In the genomic region with DNA sequence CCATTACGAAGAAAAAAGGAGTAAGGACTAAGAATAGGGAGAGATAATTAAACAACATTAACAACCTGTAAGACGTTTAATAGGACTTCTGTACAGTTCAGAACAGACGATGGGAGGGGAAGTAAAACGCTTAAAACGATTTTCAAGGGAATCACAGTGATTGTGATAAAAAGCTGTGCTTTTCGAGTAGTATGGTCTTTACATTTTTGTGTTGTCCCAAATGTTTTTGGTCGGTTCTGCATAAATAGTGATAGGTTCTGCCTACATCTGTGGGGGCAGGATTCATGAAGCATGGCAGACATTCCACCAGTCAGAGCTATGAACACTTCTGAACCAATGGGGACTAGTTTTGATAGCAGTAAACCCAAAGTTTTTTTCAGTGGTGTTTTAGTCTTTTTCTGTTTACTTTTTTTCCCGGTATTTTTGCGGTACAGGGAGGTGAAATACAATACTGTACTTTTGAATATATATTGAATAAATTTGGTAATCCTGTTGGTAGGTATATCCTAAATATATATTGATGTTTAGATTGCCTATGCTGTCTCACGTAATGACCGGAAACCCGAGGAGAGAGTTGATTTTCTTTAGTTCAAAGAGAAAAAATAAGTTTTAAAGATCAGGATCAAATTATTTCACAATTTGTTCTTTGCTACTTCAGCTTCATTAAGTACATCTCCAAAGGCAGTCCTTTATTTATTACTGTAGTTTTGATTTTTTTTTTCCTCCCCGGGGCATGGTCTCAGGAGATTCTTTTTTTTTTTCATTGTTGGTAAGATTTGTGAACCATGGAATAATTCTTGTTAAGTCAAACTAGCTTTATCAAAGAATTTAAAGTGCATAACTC, we compare ENCODE assay signal across 1 cellular context.
TF ChIP-seq lines count a peak whose summit lies in the region.

No MANE protein-coding gene starts in this region.

TF ChIP-seq in K562, 482 proteins besides CTCF, POLR2A, EP300 and RAD21 (continued from another document and continues in another):
- TF ChIP-seq, protein P1, sequence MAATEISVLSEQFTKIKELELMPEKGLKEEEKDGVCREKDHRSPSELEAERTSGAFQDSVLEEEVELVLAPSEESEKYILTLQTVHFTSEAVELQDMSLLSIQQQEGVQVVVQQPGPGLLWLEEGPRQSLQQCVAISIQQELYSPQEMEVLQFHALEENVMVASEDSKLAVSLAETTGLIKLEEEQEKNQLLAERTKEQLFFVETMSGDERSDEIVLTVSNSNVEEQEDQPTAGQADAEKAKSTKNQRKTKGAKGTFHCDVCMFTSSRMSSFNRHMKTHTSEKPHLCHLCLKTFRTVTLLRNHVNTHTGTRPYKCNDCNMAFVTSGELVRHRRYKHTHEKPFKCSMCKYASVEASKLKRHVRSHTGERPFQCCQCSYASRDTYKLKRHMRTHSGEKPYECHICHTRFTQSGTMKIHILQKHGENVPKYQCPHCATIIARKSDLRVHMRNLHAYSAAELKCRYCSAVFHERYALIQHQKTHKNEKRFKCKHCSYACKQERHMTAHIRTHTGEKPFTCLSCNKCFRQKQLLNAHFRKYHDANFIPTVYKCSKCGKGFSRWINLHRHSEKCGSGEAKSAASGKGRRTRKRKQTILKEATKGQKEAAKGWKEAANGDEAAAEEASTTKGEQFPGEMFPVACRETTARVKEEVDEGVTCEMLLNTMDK (IDR thresholded peaks at IDR 0.05; ENCODE audit: borderline replicate concordance, insufficient read depth, low read depth, low read length, poor library complexity, severe bottlenecking): no peak
- TF ChIP-seq, protein P2, sequence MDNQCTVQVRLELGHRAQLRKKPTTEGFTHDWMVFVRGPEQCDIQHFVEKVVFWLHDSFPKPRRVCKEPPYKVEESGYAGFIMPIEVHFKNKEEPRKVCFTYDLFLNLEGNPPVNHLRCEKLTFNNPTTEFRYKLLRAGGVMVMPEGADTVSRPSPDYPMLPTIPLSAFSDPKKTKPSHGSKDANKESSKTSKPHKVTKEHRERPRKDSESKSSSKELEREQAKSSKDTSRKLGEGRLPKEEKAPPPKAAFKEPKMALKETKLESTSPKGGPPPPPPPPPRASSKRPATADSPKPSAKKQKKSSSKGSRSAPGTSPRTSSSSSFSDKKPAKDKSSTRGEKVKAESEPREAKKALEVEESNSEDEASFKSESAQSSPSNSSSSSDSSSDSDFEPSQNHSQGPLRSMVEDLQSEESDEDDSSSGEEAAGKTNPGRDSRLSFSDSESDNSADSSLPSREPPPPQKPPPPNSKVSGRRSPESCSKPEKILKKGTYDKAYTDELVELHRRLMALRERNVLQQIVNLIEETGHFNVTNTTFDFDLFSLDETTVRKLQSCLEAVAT (IDR thresholded peaks at IDR 0.05): peak; percentile 63 to 71; a peak in 2 of 4 replicates
- TF ChIP-seq SNIP1 (IDR thresholded peaks at IDR 0.05; ENCODE audit: low read depth) (no peak), TBP (optimal IDR thresholded peaks at IDR 0.05; ENCODE audit: low read depth, low read length) (no peak), SLC30A9 (CRISPR knock-in tag; IDR thresholded peaks at IDR 0.05) (no peak), ZNF175 (CRISPR knock-in tag; IDR thresholded peaks at IDR 0.05; ENCODE audit: low read depth) (no peak), RBFOX2 (IDR thresholded peaks at IDR 0.05; ENCODE audit: low read depth, low read length) (peak; percentile 57), NONO (IDR thresholded peaks at IDR 0.05; ENCODE audit: low read depth in 2 of 2, low read length in 1 of 2) (no peak), TARDBP (IDR thresholded peaks at IDR 0.05) (no peak), BRD9 (IDR thresholded peaks at IDR 0.05; ENCODE audit: low read depth, partially characterized antibody) (peak; percentile 32), ZNF444 (CRISPR knock-in tag; IDR thresholded peaks at IDR 0.05) (no peak), PHF8 (IDR thresholded peaks at IDR 0.05; ENCODE audit: borderline replicate concordance, low read length) (peak; percentile 2; the same call in 1 of the 2 replicates), FIP1L1 (IDR thresholded peaks at IDR 0.05; ENCODE audit: low read depth, low read length, poor library complexity, severe bottlenecking) (no peak), ZNF263 (CRISPR knock-in tag; IDR thresholded peaks at IDR 0.05; ENCODE audit: borderline replicate concordance) (no peak), KAT2B (IDR thresholded peaks at IDR 0.05; ENCODE audit: low read depth, low read length) (no peak), ZFP36 (IDR thresholded peaks at IDR 0.05; ENCODE audit: low read depth, low read length, partially characterized antibody) (no peak), KDM4B (IDR thresholded peaks at IDR 0.05; ENCODE audit: borderline replicate concordance in 2 of 2, low read depth in 1 of 2) (no peak), ZNF408 (CRISPR knock-in tag; IDR thresholded peaks at IDR 0.05; ENCODE audit: low read depth) (no peak), E2F5 (CRISPR knock-in tag; IDR thresholded peaks at IDR 0.05) (no peak), KAT8 (IDR thresholded peaks at IDR 0.05; ENCODE audit: low read depth) (no peak), TCF7 (IDR thresholded peaks at IDR 0.05; ENCODE audit: borderline replicate concordance) (no peak), HDAC2 (IDR thresholded peaks at IDR 0.05) (no peak), MYC (IDR thresholded peaks at IDR 0.05; ENCODE audit: low read depth, low read length) (peak; percentile 42; the same call in 1 of the 2 replicates), MYC (CRISPR knock-in tag; IDR thresholded peaks at IDR 0.05; ENCODE audit: borderline replicate concordance, low read depth) (no peak), XRCC4 (IDR thresholded peaks at IDR 0.05; ENCODE audit: extremely low read depth, insufficient read depth, insufficient read length) (no peak), FOSL1 (tag; conservative IDR thresholded peaks at IDR 0.05) (no peak), ZNF124 (CRISPR knock-in tag; IDR thresholded peaks at IDR 0.05) (no peak), ZNF609 (CRISPR knock-in tag; IDR thresholded peaks at IDR 0.05; ENCODE audit: borderline replicate concordance) (no peak), DMBX1 (CRISPR knock-in tag; IDR thresholded peaks at IDR 0.05; ENCODE audit: borderline replicate concordance) (no peak), NEUROD1 (IDR thresholded peaks at IDR 0.05; ENCODE audit: borderline replicate concordance, low read depth, low read length, partially characterized antibody) (no peak), NFRKB (IDR thresholded peaks at IDR 0.05; ENCODE audit: low read depth) (peak; percentile 10; the same call in 1 of the 2 replicates), TAF1 (IDR thresholded peaks at IDR 0.05; ENCODE audit: control insufficient read depth, extremely low read depth, insufficient read depth, low read length, severe bottlenecking) (peak; percentile 31), STAT5A (IDR thresholded peaks at IDR 0.05; ENCODE audit: borderline replicate concordance, low read length) (no peak), PBX2 (CRISPR knock-in tag; IDR thresholded peaks at IDR 0.05; ENCODE audit: low read depth) (no peak), PBX2 (tag; conservative IDR thresholded peaks at IDR 0.05; ENCODE audit: low read depth) (no peak), SIN3A (IDR thresholded peaks at IDR 0.05; ENCODE audit: borderline replicate concordance in 2 of 2, control insufficient read depth in 1 of 2, low read depth in 2 of 2, low read length in 2 of 2) (peak; percentile 41 to 47; a peak in 1 of 4 replicates), DDX20 (tag; IDR thresholded peaks at IDR 0.05; ENCODE audit: low read depth) (no peak), EP400 (IDR thresholded peaks at IDR 0.05) (peak; percentile 32; the same call in 1 of the 2 replicates)
- TF ChIP-seq, protein P3, sequence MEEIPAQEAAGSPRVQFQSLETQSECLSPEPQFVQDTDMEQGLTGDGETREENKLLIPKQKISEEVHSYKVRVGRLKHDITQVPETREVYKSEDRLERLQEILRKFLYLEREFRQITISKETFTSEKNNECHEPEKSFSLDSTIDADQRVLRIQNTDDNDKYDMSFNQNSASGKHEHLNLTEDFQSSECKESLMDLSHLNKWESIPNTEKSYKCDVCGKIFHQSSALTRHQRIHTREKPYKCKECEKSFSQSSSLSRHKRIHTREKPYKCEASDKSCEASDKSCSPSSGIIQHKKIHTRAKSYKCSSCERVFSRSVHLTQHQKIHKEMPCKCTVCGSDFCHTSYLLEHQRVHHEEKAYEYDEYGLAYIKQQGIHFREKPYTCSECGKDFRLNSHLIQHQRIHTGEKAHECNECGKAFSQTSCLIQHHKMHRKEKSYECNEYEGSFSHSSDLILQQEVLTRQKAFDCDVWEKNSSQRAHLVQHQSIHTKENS (CRISPR knock-in tag; IDR thresholded peaks at IDR 0.05): no peak
- TF ChIP-seq, protein P4, sequence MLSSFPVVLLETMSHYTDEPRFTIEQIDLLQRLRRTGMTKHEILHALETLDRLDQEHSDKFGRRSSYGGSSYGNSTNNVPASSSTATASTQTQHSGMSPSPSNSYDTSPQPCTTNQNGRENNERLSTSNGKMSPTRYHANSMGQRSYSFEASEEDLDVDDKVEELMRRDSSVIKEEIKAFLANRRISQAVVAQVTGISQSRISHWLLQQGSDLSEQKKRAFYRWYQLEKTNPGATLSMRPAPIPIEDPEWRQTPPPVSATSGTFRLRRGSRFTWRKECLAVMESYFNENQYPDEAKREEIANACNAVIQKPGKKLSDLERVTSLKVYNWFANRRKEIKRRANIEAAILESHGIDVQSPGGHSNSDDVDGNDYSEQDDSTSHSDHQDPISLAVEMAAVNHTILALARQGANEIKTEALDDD (IDR thresholded peaks at IDR 0.05): peak; percentile 73
- TF ChIP-seq, protein P5, sequence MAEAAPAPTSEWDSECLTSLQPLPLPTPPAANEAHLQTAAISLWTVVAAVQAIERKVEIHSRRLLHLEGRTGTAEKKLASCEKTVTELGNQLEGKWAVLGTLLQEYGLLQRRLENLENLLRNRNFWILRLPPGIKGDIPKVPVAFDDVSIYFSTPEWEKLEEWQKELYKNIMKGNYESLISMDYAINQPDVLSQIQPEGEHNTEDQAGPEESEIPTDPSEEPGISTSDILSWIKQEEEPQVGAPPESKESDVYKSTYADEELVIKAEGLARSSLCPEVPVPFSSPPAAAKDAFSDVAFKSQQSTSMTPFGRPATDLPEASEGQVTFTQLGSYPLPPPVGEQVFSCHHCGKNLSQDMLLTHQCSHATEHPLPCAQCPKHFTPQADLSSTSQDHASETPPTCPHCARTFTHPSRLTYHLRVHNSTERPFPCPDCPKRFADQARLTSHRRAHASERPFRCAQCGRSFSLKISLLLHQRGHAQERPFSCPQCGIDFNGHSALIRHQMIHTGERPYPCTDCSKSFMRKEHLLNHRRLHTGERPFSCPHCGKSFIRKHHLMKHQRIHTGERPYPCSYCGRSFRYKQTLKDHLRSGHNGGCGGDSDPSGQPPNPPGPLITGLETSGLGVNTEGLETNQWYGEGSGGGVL (CRISPR knock-in tag; IDR thresholded peaks at IDR 0.05): no peak
